9 cellular contexts compared by ENCODE assay signal in the genomic region with DNA sequence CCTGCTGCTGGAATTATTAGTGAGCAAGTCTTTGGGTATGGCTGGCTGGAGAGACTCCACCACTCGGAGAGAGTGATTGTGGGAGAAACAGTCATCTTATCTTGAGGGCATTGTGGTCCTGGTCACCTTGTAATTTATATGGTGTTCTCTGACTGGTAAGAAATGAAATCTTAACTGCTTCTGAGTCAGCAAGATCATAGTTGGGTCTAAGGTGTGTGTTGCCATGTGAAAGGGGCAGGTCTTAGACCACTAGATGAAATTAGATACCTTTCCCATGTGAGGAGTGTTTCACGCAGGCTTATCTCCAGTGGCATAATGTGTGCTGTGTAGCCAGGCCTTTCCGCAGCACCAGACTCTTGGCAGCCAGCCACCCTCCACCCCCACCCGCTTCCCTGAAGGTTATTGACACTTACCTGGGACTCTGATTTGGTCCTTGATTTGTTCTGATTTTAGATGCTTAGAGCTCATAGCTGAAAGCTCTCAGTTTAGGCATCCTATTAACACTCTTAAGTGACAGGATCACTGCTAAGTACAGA. TPM values are rescaled to one million over a fixed set of nuclear protein-coding genes. Genes with fewer than 3 reads are reported as not detected.
DNase-seq lines count a peak whose midpoint lies in the region; ATAC-seq and TF ChIP-seq lines count a peak whose summit lies in the region.
"Had no signal": no experiment of that assay in that cellular context is flagged by ENCODE, and none has a peak within 500 bp of the region (broad histone marks: within the 10 kb centered on the region; RNA-seq: fewer than 3 reads in every experiment).

No MANE protein-coding gene starts in this region.

- no peak overlapping the region for H2BK15ac ChIP-seq in H9 (ENCODE audit: low read depth, low read length)

- no peak overlapping the region for H3K56ac ChIP-seq in H9 (ENCODE audit: insufficient read length, low read depth, low read length)

- no peak overlapping the region for H3K23ac ChIP-seq in H9 (ENCODE audit: insufficient read length, low read depth, low read length)

- no peaks in the 10 kb centered on the region for H3K9me3 Mint-ChIP-seq in H9

- no peaks in the 10 kb centered on the region for H3K79me2 ChIP-seq in H9 (ENCODE audit: insufficient read depth, low read length)

- H3T11ph ChIP-seq in H9 (ENCODE audit: low read length): no peak overlapping the region

- H2BK5ac ChIP-seq in H9 (ENCODE audit: insufficient read length, low read length): no peak overlapping the region

- H3K9me3 ChIP-seq in stomach: no peaks in the 10 kb centered on the region
- H3K9me3 ChIP-seq in H9 (ENCODE audit: control insufficient read depth, low read depth, low read length): no peaks in the 10 kb centered on the region

- intact Hi-C loops in stomach (cut with DNase I; ENCODE audit: low total_unique reads): no loop called here

- no peak for TF ChIP-seq CTCF in fibroblast of the aortic adventitia (IDR thresholded peaks at IDR 0.05; ENCODE audit: insufficient read depth, low read length)
- TF ChIP-seq CTCF in stomach (IDR thresholded peaks at IDR 0.05): no peak
- TF ChIP-seq CTCF in H9 (conservative IDR thresholded peaks at IDR 0.05): no peak

- H3K23me2 ChIP-seq in H9 (ENCODE audit: insufficient read length, low read depth, low read length, poor library complexity, severe bottlenecking): no peaks in the 10 kb centered on the region

- peak; percentile 7 to 23 for DNase-seq in SHP77 (lab: John Stamatoyannopoulos, UW)
- DNase-seq in SHP77 treated with DMSO at 0.1 percent for 48 hours (lab: John Stamatoyannopoulos, UW): no peak
- peak; percentile 75 for DNase-seq in NCI-H69 (lab: John Stamatoyannopoulos, UW)
- DNase-seq in fibroblast of the aortic adventitia (ENCODE audit: low read depth): peak; percentile 29
- DNase-seq in stomach: peak; percentile 94
- no peak for DNase-seq in NK-92 treated with Interleukin-12 subunit alpha and Interleukin-12 subunit beta, amount 100 ng/mL, for 24 hours (lab: John Stamatoyannopoulos, UW)
- no peak for DNase-seq in H9
- DNase-seq: activated CD4-positive, CD25-positive, alpha-beta regulatory T cell had no signal

- no peak overlapping the region for H3K4me3 ChIP-seq in fibroblast of the aortic adventitia (ENCODE audit: low read depth, low read length)
- H3K4me3 ChIP-seq in stomach: no peak overlapping the region

- H4K91ac ChIP-seq in H9 (ENCODE audit: insufficient read length, low read depth, low read length): no peak overlapping the region

- ATAC-seq in GM19463 (IDR thresholded peaks at IDR 0.05; ENCODE audit: unreplicated experiment): no peak

- H4K20me1 ChIP-seq in H9 (ENCODE audit: control insufficient read depth, insufficient read depth, insufficient read length): no peaks in the 10 kb centered on the region

- no peak overlapping the region for H3K18ac ChIP-seq in H9 (ENCODE audit: insufficient read length, low read depth, low read length)

- no peak overlapping the region for H2AFZ ChIP-seq in H9 (ENCODE audit: low read length)

- peaks cover 12% of the 10 kb centered on the region for H3K27me3 Mint-ChIP-seq in H9 (ENCODE audit: low read depth)

- no peak overlapping the region for H2BK12ac ChIP-seq in H9 (ENCODE audit: insufficient read length, low read depth, low read length)

- no peak overlapping the region for H3K4me2 ChIP-seq in H9 (ENCODE audit: insufficient read depth, insufficient read length, low read length)

- no peaks in the 10 kb centered on the region for H3K36me3 Mint-ChIP-seq in H9 (ENCODE audit: insufficient read depth in 1 of 3, low read depth in 3 of 3)

- no peak overlapping the region for H2AK5ac ChIP-seq in H9 (ENCODE audit: insufficient read length, low read length)

- TF ChIP-seq EP300 in stomach (IDR thresholded peaks at IDR 0.05): no peak

- H4K8ac ChIP-seq in H9 (replicated peaks; ENCODE audit: insufficient read length, low read depth, low read length): no peak overlapping the region

- no peaks in the 10 kb centered on the region for H3K79me1 ChIP-seq in H9 (ENCODE audit: insufficient read depth, low read depth, low read length, poor library complexity, severe bottlenecking)

- H2BK20ac ChIP-seq in H9 (ENCODE audit: low read depth, low read length, poor library complexity, severe bottlenecking): no peak overlapping the region

- H3K4ac ChIP-seq in H9 (ENCODE audit: low read depth, low read length): no peak overlapping the region

- no peak overlapping the region for H3K4me3 Mint-ChIP-seq in H9

- H3K4me1 ChIP-seq in stomach (peaks cover 25 to 67% (median 40%) of the 10 kb centered on the region in 4 donors), H9 (ENCODE audit: insufficient read depth, low read length) (peaks cover 4% of the 10 kb centered on the region)

- peak overlapping the region; percentile 42 to 73 (median 58) for H3K27ac ChIP-seq in stomach
- no peak overlapping the region for H3K27ac ChIP-seq in H9 (ENCODE audit: insufficient read length, low read depth, low read length)

- H3K9ac ChIP-seq in H9 (ENCODE audit: extremely low read depth, insufficient read length, low read length): no peak overlapping the region

- H3K14ac ChIP-seq in H9 (ENCODE audit: insufficient read depth, low read length): no peak overlapping the region

- H4K5ac ChIP-seq in H9 (ENCODE audit: insufficient read length, low read depth, low read length): no peak overlapping the region

- H3K27me3 ChIP-seq in stomach: no peaks in the 10 kb centered on the region
- no peaks in the 10 kb centered on the region for H3K27me3 ChIP-seq in H9 (ENCODE audit: insufficient read depth, low read length)

- no peak overlapping the region for H2BK120ac ChIP-seq in H9 (ENCODE audit: low read depth, low read length, poor library complexity, severe bottlenecking)

- peaks cover 8 to 18% of the 10 kb centered on the region in 2 experiments for H3K4me1 Mint-ChIP-seq in H9

- no peaks in the 10 kb centered on the region for H3K36me3 ChIP-seq in stomach

- 0 out of 7 replicates have a peak overlapping the region, but pooled peaks of 1 of the 3 experiments have one; percentile 17 for H3K27ac Mint-ChIP-seq in H9

- WGBS in stomach, 5 donors: 25 to 43% (median 41%) methylated on average over 1 to 4 of the region's 4 CpGs
- WGBS in H9 (ENCODE audit: extremely low coverage, insufficient read length, low lambda C conversion rate): no CpG with 5 or more reads among the region's 4 CpGs

- TF ChIP-seq POLR2A in stomach (IDR thresholded peaks at IDR 0.05): no peak

RNA-seq across cellular contexts. Expression of a gene that starts 7.7 kb away (rescaled TPM):
- 5.3 and 7.2 TPM in 2 replicates for total RNA-seq in fibroblast of the aortic adventitia (ENCODE audit: low replicate concordance)
- total RNA-seq in stomach: 10 to 100 TPM in 2 of 5 donors, 1 to 10 TPM in 3; 7.0 to 19.9 (median 9.9) TPM
- polyA plus RNA-seq in stomach: 10 to 100 TPM; 12.3 to 24.1 (median 14.8) TPM
- total RNA-seq in H9 (2021): 1.9 and 2.0 TPM in 2 replicates

RNA-seq across cellular contexts. Expression of a gene that starts 54.6 kb away (rescaled TPM):
- total RNA-seq in fibroblast of the aortic adventitia (ENCODE audit: low replicate concordance) (10.3 and 71.6 TPM in 2 replicates), stomach (100 to 1,000 TPM in 2 of 5 donors, 10 to 100 TPM in 3; 30.1 to 206 (median 89.5) TPM), H9 (2021) (53.9 and 55.3 TPM in 2 replicates)
- polyA plus RNA-seq in stomach: 10 to 100 TPM; 17.1 to 35.1 (median 28.1) TPM

Comparison
In these comparisons a context has a peak if more than half of its experiments do, and no peak if none do; other contexts are left out.
1. DNase-seq: peak in SHP77 (2 of 2), NCI-H69 (single experiment), fibroblast of the aortic adventitia (single experiment) and stomach (single experiment); none in SHP77 treated with DMSO at 0.1 percent for 48 hours (single experiment), NK-92 treated with Interleukin-12 subunit alpha and Interleukin-12 subunit beta, amount 100 ng/mL, for 24 hours (single experiment) and H9 (single experiment).